37 cellular contexts compared by ENCODE assay signal in genomic region chr1:204354579-204354978, GRCh38. TPM values are rescaled to one million over a fixed set of nuclear protein-coding genes. Genes with fewer than 3 reads are reported as not detected.
"Had no signal": no experiment of that assay in that cellular context is flagged by ENCODE, and none has a peak within 500 bp of the region (broad histone marks: within the 10 kb centered on the region; RNA-seq: fewer than 3 reads in every experiment).

No MANE protein-coding gene starts in this region.

- H3K4me3 Mint-ChIP-seq: activated CD4-positive, alpha-beta memory T cell treated with anti-CD3 and anti-CD28 coated beads, Interleukin-2, amount 10 ng/mL, durations not matched to agents 7 days and 5 days; activated CD8-positive, alpha-beta memory T cell treated with anti-CD3 and anti-CD28 coated beads, Interleukin-2, amount 10 ng/mL, durations not matched to agents 7 days and 5 days; activated naive CD8-positive, alpha-beta T cell treated with anti-CD3 and anti-CD28 coated beads for 36 hours; central memory CD8-positive, alpha-beta T cell had no signal

- DNase-seq: activated CD4-positive, alpha-beta memory T cell treated with anti-CD3 and anti-CD28 coated beads, Interleukin-2, amount 10 ng/mL, durations not matched to agents 7 days and 5 days; activated CD4-positive, alpha-beta T cell treated with anti-CD3 and anti-CD28 coated beads for 1 hour; activated CD4-positive, alpha-beta T cell treated with anti-CD3 and anti-CD28 coated beads for 48 hours; activated CD4-positive, CD25-positive, alpha-beta regulatory T cell; activated CD8-positive, alpha-beta memory T cell treated with anti-CD3 and anti-CD28 coated beads for 24 hours; activated CD8-positive, alpha-beta memory T cell treated with anti-CD3 and anti-CD28 coated beads, Interleukin-2, amount 10 ng/mL, durations not matched to agents 7 days and 5 days; activated CD8-positive, alpha-beta memory T cell treated with anti-CD3 and anti-CD28 coated beads, Interleukin-2, amount 50 U/mL, for 48 hours; activated effector memory CD4-positive, alpha-beta T cell treated with anti-CD3 and anti-CD28 coated beads, Interleukin-2, amount 50 U/mL, for 16 hours; activated naive CD4-positive, alpha-beta T cell; activated naive CD4-positive, alpha-beta T cell treated with anti-CD3 and anti-CD28 coated beads, Interleukin-2, amount 50 U/mL, for 16 hours; activated naive CD8-positive, alpha-beta T cell treated with anti-CD3 and anti-CD28 coated beads for 36 hours; activated T-cell treated with anti-CD3 and anti-CD28 coated beads, Interleukin-2, amount 50 U/mL, for 48 hours; amniotic stem cell; colonic mucosa; Kasumi-1; MG63; NCI-H1105; NCI-H1417 treated with DMSO at 0.1 percent for 48 hours; NCI-H187 treated with DMSO at 0.1 percent for 48 hours; NCI-H2081; NCI-H2171 treated with DMSO at 0.1 percent for 48 hours; NCI-H2227 treated with DMSO at 0.1 percent for 48 hours; NCI-H446; NCI-H510A treated with DMSO at 0.1 percent for 48 hours; NCI-H526 treated with DMSO at 0.1 percent for 48 hours; NCI-H774; PC-3; SIG-M5; SW 1271; T-helper 1 cell; T-helper 2 cell; T-helper 9 cell; WERI-Rb-1 had no signal

- H3K36me3 Mint-ChIP-seq: activated CD8-positive, alpha-beta memory T cell treated with anti-CD3 and anti-CD28 coated beads, Interleukin-2, amount 10 ng/mL, durations not matched to agents 7 days and 5 days; activated naive CD8-positive, alpha-beta T cell treated with anti-CD3 and anti-CD28 coated beads for 36 hours had no signal

- H3K9me3 Mint-ChIP-seq: activated CD4-positive, alpha-beta memory T cell treated with anti-CD3 and anti-CD28 coated beads, Interleukin-2, amount 10 ng/mL, durations not matched to agents 7 days and 5 days; activated naive CD8-positive, alpha-beta T cell treated with anti-CD3 and anti-CD28 coated beads for 36 hours; central memory CD8-positive, alpha-beta T cell had no signal

- H3K27ac Mint-ChIP-seq: activated CD4-positive, alpha-beta memory T cell treated with anti-CD3 and anti-CD28 coated beads, Interleukin-2, amount 10 ng/mL, durations not matched to agents 7 days and 5 days; activated CD8-positive, alpha-beta memory T cell treated with anti-CD3 and anti-CD28 coated beads, Interleukin-2, amount 10 ng/mL, durations not matched to agents 7 days and 5 days; activated naive CD8-positive, alpha-beta T cell treated with anti-CD3 and anti-CD28 coated beads for 36 hours had no signal

- H3K4me1 Mint-ChIP-seq: activated CD4-positive, alpha-beta memory T cell treated with anti-CD3 and anti-CD28 coated beads, Interleukin-2, amount 10 ng/mL, durations not matched to agents 7 days and 5 days; activated CD8-positive, alpha-beta memory T cell treated with anti-CD3 and anti-CD28 coated beads, Interleukin-2, amount 10 ng/mL, durations not matched to agents 7 days and 5 days; central memory CD8-positive, alpha-beta T cell had no signal

- ATAC-seq: activated CD8-positive, alpha-beta memory T cell treated with anti-CD3 and anti-CD28 coated beads, Interleukin-2, amount 10 ng/mL, durations not matched to agents 7 days and 5 days; PC-3; Right ventricle myocardium inferior had no signal

- FAIRE-seq: RCC 7860 had no signal

RNA-seq across cellular contexts. Expression of gene PLEKHA6, which starts 5.2 kb away (rescaled TPM):
- total RNA-seq: activated CD4-positive, alpha-beta memory T cell treated with anti-CD3 and anti-CD28 coated beads, Interleukin-2, amount 10 ng/mL, durations not matched to agents 7 days and 5 days; SK-MEL-5 had no signal
